8 cellular contexts compared by ENCODE assay signal in the genomic region with DNA sequence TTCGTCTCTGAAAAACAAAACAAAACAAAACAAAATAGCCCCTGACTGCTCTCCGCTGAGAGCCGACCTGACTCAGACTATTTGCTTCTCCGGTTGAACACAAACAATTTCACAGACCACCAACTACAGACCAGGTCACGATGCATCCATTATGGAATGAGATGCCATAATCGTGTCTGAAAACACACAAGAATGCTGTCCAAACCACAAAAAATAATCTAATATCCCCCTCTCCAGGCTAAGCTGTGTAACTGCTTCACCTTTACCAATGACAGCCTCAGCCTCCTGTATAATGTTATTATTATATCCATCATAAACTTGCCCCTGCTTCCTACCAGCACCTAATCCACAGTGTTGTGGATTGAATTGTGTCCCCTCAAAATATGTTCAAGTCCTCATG.
DNase-seq lines count a peak whose midpoint lies in the region; ATAC-seq and FAIRE-seq lines count a peak whose summit lies in the region.

No MANE protein-coding gene starts in this region.

- no peak overlapping the region for H3K4me3 ChIP-seq in small intestine (ENCODE audit: low read depth in 1 of 2, low read length in 2 of 2)

- no peaks in the 10 kb centered on the region for H3K4me1 ChIP-seq in small intestine (ENCODE audit: control insufficient read depth in 2 of 2, insufficient read depth in 1 of 2, low read depth in 1 of 2, low read length in 1 of 2)

- H3K27me3 Mint-ChIP-seq in T-helper 17 cell (no peaks in the 10 kb centered on the region), immature natural killer cell (ENCODE audit: low read depth in 3 of 3) (peaks cover 0 to 2% (median 2%) of the 10 kb centered on the region in 3 donors)

- H3K36me3 Mint-ChIP-seq in T-helper 17 cell (ENCODE audit: low read depth), result no peaks in the 10 kb centered on the region
- H3K36me3 Mint-ChIP-seq in immature natural killer cell, result no peaks in the 10 kb centered on the region

- no peak for FAIRE-seq in small intestine (lab: Jason Lieb, UNC)

- H3K4me3 Mint-ChIP-seq in T-helper 17 cell, result no peak overlapping the region
- H3K4me3 Mint-ChIP-seq in immature natural killer cell, result no peak overlapping the region

- H3K9me3 Mint-ChIP-seq in immature natural killer cell, result peaks cover 0 to 2% (median 0%) of the 10 kb centered on the region in 6 donors

- H3K27ac Mint-ChIP-seq in T-helper 17 cell (peak overlapping the region; percentile 74), immature natural killer cell (no peak overlapping the region)

- H3K27me3 ChIP-seq in small intestine (ENCODE audit: control insufficient read depth in 2 of 2, insufficient read depth in 2 of 2, low read length in 2 of 2), result no peaks in the 10 kb centered on the region

- no peaks in the 10 kb centered on the region for H3K36me3 ChIP-seq in small intestine (ENCODE audit: control insufficient read depth in 2 of 2, insufficient read depth in 2 of 2, low read length in 2 of 2)

- ATAC-seq in left cardiac atrium (peak; percentile 47 to 51), left ventricle myocardium superior (no peak), HG03565 (IDR thresholded peaks at IDR 0.05; ENCODE audit: unreplicated experiment) (peak; percentile 67), T-helper 17 cell (peak; percentile 77), GM19452 (IDR thresholded peaks at IDR 0.05; ENCODE audit: unreplicated experiment) (no peak)

- 45 to 56% (median 49%) methylated on average over 6 of the region's 6 CpGs for WGBS in small intestine, 3 donors

- H3K4me1 Mint-ChIP-seq in T-helper 17 cell, result peaks cover 33% of the 10 kb centered on the region
- peaks cover 28 to 35% of the 10 kb centered on the region in 2 donors for H3K4me1 Mint-ChIP-seq in immature natural killer cell

- intact Hi-C loops in left cardiac atrium (cut with DNase I) (no loop called here), left ventricle myocardium superior (cut with micrococcal nuclease) (no loop called here)

- DNase-seq in left cardiac atrium, result no peak
- no peak for DNase-seq in left ventricle myocardium superior
- DNase-seq in T-helper 17 cell, result no peak
- peak; percentile 7 for DNase-seq in globus pallidus (ENCODE audit: low spot score)
- peak; percentile 51 for DNase-seq in small intestine
- DNase-seq in immature natural killer cell, result no peak

- no peak overlapping the region for H3K27ac ChIP-seq in small intestine (ENCODE audit: low read depth in 1 of 2, low read length in 1 of 2)

- H3K9me3 ChIP-seq in T-helper 17 cell (ENCODE audit: control insufficient read depth, low read length, poor library complexity, severe bottlenecking) (no peaks in the 10 kb centered on the region), small intestine (ENCODE audit: control insufficient read depth, low read depth) (no peaks in the 10 kb centered on the region)

Comparison
In these comparisons a context has a peak if more than half of its experiments do, and no peak if none do; other contexts are left out.
1. ATAC-seq: peak in left cardiac atrium (2 of 2), HG03565 (single experiment) and T-helper 17 cell (single experiment); none in left ventricle myocardium superior (single experiment) and GM19452 (single experiment).
2. DNase-seq: peak in globus pallidus (single experiment) and small intestine (single experiment); none in left cardiac atrium (single experiment), left ventricle myocardium superior (single experiment), T-helper 17 cell (0 of 3) and immature natural killer cell (0 of 3).